ENCODE assay signal across 3 cellular contexts in genomic region chr1:161458174-161458775, GRCh38. TPM values are rescaled to one million over a fixed set of nuclear protein-coding genes. Genes with fewer than 3 reads are reported as not detected.
"Had no signal": no experiment of that assay in that cellular context is flagged by ENCODE, and none has a peak within 500 bp of the region (broad histone marks: within the 10 kb centered on the region; RNA-seq: fewer than 3 reads in every experiment).

No MANE protein-coding gene starts in this region.

RNA-seq across cellular contexts. Expression of gene FCGR2A, which starts 47.0 kb away (rescaled TPM):
- total RNA-seq: glomerular endothelial cell, progenitor cell of endocrine pancreas, smooth muscle cell had no signal
